ENCODE assay signal across 22 cellular contexts in the genomic region with DNA sequence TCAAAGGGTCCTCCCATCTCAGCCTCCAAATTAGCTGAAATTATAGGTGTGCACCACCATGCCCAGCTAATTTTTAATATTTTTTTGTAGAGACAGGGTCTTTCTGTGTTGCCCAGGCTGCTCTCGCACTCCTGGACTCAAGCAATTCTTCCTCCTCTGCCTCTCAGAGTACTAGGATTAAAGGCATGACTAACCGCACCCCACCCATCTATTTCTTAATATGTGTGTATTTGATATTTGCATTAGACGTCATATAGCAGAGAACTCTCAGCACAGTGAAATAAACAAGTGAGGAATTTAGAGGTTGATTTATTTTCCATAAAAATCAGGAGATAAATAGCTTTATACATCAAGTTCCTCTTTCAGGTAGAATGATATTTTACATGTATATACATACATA.
"Had no signal": no experiment of that assay in that cellular context is flagged by ENCODE, and none has a peak within 500 bp of the region (broad histone marks: within the 10 kb centered on the region; RNA-seq: fewer than 3 reads in every experiment).

No MANE protein-coding gene starts in this region.

- H3K9me3 Mint-ChIP-seq: nephron, neural progenitor cell had no signal

- H3K9me3 ChIP-seq: right lobe of liver, stomach, thyroid gland, vagina had no signal

- H3K4me3 ChIP-seq: coronary artery, lung, neural progenitor cell, right lobe of liver, stomach, thyroid gland, vagina had no signal

- H3K79me2 ChIP-seq: parathyroid adenoma had no signal

- H3K4me1 ChIP-seq: parathyroid adenoma, right lobe of liver, stomach, thyroid gland, vagina had no signal

- H3K27me3 Mint-ChIP-seq: naive thymus-derived CD4-positive, alpha-beta T cell; progenitor cell of endocrine pancreas had no signal

- H3K4me3 Mint-ChIP-seq: naive thymus-derived CD4-positive, alpha-beta T cell; nephron; neural progenitor cell; stimulated activated effector memory CD8-positive, alpha-beta T cell treated with anti-CD3 and anti-CD28 coated beads, Interleukin-12 subunit alpha, Interleukin-12 subunit beta, amount 100 ng/mL, for 72 hours had no signal

- ATAC-seq: left lobe of liver; naive thymus-derived CD4-positive, alpha-beta T cell; right lobe of liver; stimulated activated effector memory CD8-positive, alpha-beta T cell treated with anti-CD3 and anti-CD28 coated beads, Interleukin-12 subunit alpha, Interleukin-12 subunit beta, amount 100 ng/mL, for 72 hours had no signal

- H3K27me3 ChIP-seq: neural progenitor cell, right lobe of liver, stomach, thyroid gland, vagina had no signal

- H3K36me3 Mint-ChIP-seq: neural progenitor cell; stimulated activated effector memory CD8-positive, alpha-beta T cell treated with anti-CD3 and anti-CD28 coated beads, Interleukin-12 subunit alpha, Interleukin-12 subunit beta, amount 100 ng/mL, for 72 hours had no signal

- H3K36me3 ChIP-seq: neural progenitor cell, right lobe of liver, thyroid gland, vagina had no signal

- H3K27ac Mint-ChIP-seq: naive thymus-derived CD4-positive, alpha-beta T cell; nephron; neural progenitor cell; progenitor cell of endocrine pancreas; stimulated activated effector memory CD8-positive, alpha-beta T cell treated with anti-CD3 and anti-CD28 coated beads, Interleukin-12 subunit alpha, Interleukin-12 subunit beta, amount 100 ng/mL, for 72 hours had no signal

- H2AFZ ChIP-seq: neural progenitor cell, parathyroid adenoma had no signal

- H3K9ac ChIP-seq: neural progenitor cell, parathyroid adenoma had no signal

- H3K4me2 ChIP-seq: neural progenitor cell had no signal

- DNase-seq: dermis blood vessel endothelial cell; effector memory CD4-positive, alpha-beta T cell; foreskin fibroblast; mesendoderm; midbrain; naive thymus-derived CD4-positive, alpha-beta T cell; right lobe of liver; stimulated activated CD4-positive, alpha-beta T cell treated with anti-CD3 and anti-CD28 coated beads, Interleukin-2, amount 100 ng/mL, for 24 hours; stimulated activated CD4-positive, alpha-beta T cell treated with anti-CD3 and anti-CD28 coated beads, Interleukin-4, amount 100 ng/mL, for 24 hours; stimulated activated naive CD4-positive, alpha-beta T cell treated with Interleukin-2 at 50 U/mL for 16 hours; stomach; thyroid gland; trophoblast cell had no signal

- H3K4me1 Mint-ChIP-seq: naive thymus-derived CD4-positive, alpha-beta T cell; nephron; stimulated activated effector memory CD8-positive, alpha-beta T cell treated with anti-CD3 and anti-CD28 coated beads, Interleukin-12 subunit alpha, Interleukin-12 subunit beta, amount 100 ng/mL, for 72 hours had no signal

- H3K27ac ChIP-seq: coronary artery, neural progenitor cell, parathyroid adenoma, right lobe of liver, stomach, thyroid gland, vagina had no signal
